ENCODE assay signal across 1 cellular context in the genomic region with DNA sequence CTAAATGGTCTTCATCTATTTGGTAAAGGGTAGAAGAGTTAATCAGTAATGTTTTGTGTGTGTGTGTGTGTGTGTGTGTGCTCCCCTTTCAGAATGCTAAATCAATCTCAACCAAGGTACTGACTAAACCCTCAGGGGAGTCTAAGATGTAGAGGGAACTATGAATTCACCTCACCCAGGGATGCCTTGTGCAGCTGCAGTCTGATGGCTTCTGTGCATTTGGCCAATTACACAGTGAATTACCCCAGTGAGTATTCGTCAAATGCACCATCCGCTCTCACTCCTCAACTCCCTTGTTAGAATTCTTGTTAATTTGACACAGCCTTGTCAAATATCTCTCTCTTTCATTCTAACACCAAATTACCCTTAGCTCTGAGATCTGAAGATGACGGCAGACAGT.
TF ChIP-seq lines count a peak whose summit lies in the region.

No MANE protein-coding gene starts in this region.

TF ChIP-seq in WTC11, 78 proteins besides CTCF, POLR2A, EP300 and RAD21 (continued from another document):
- TF ChIP-seq, protein P1, sequence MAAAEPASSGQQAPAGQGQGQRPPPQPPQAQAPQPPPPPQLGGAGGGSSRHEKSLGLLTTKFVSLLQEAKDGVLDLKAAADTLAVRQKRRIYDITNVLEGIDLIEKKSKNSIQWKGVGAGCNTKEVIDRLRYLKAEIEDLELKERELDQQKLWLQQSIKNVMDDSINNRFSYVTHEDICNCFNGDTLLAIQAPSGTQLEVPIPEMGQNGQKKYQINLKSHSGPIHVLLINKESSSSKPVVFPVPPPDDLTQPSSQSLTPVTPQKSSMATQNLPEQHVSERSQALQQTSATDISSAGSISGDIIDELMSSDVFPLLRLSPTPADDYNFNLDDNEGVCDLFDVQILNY (CRISPR knock-in tag; IDR thresholded peaks at IDR 0.05), result no peak
- no peak for TF ChIP-seq KAT7 (CRISPR knock-in tag; IDR thresholded peaks at IDR 0.05; ENCODE audit: borderline replicate concordance)
- TF ChIP-seq, protein P2, sequence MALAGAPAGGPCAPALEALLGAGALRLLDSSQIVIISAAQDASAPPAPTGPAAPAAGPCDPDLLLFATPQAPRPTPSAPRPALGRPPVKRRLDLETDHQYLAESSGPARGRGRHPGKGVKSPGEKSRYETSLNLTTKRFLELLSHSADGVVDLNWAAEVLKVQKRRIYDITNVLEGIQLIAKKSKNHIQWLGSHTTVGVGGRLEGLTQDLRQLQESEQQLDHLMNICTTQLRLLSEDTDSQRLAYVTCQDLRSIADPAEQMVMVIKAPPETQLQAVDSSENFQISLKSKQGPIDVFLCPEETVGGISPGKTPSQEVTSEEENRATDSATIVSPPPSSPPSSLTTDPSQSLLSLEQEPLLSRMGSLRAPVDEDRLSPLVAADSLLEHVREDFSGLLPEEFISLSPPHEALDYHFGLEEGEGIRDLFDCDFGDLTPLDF (CRISPR knock-in tag; IDR thresholded peaks at IDR 0.05), result no peak
- TF ChIP-seq ZBTB21 (CRISPR knock-in tag; IDR thresholded peaks at IDR 0.05; ENCODE audit: borderline replicate concordance), result no peak
